26 cellular contexts compared by ENCODE assay signal in genomic region chr3:151213881-151214280, GRCh38. TPM values are rescaled to one million over a fixed set of nuclear protein-coding genes. Genes with fewer than 3 reads are reported as not detected.
"Had no signal": no experiment of that assay in that cellular context is flagged by ENCODE, and none has a peak within 500 bp of the region (broad histone marks: within the 10 kb centered on the region; RNA-seq: fewer than 3 reads in every experiment).

No MANE protein-coding gene starts in this region.

- H3K27me3 Mint-ChIP-seq: activated CD4-positive, alpha-beta T cell treated with anti-CD3 and anti-CD28 coated beads, Interleukin-2, amount 10 ng/mL, durations not matched to agents 7 days and 5 days; activated naive CD4-positive, alpha-beta T cell treated with anti-CD3 and anti-CD28 coated beads, Interleukin-2, amount 50 U/mL, for 24 hours; stimulated activated memory B cell treated with anti-CD40 and anti-IgM and Interleukin-4, amounts not matched to agents 10 μg/mL and 1 μg/mL and 100 μg/mL, for 72 hours; T-helper 17 cell had no signal

- FAIRE-seq: frontal cortex, small intestine had no signal

- H3K27ac Mint-ChIP-seq: activated CD4-positive, alpha-beta T cell treated with anti-CD3 and anti-CD28 coated beads, Interleukin-2, amount 10 ng/mL, durations not matched to agents 7 days and 5 days; activated CD8-positive, alpha-beta T cell treated with anti-CD3 and anti-CD28 coated beads, Interleukin-2, amount 10 ng/mL, durations not matched to agents 7 days and 5 days; activated naive CD4-positive, alpha-beta T cell treated with anti-CD3 and anti-CD28 coated beads, Interleukin-2, amount 50 U/mL, for 24 hours; stimulated activated memory B cell treated with anti-CD40 and anti-IgM and Interleukin-4, amounts not matched to agents 10 μg/mL and 1 μg/mL and 100 μg/mL, for 72 hours; T-helper 17 cell had no signal

- H3K27ac ChIP-seq: breast epithelium, epithelial cell of prostate, right lobe of liver, transverse colon, uterus had no signal

- H3K4me1 Mint-ChIP-seq: neural crest cell; stimulated activated memory B cell treated with anti-CD40 and anti-IgM and Interleukin-4, amounts not matched to agents 10 μg/mL and 1 μg/mL and 100 μg/mL, for 72 hours had no signal

- H3K36me3 ChIP-seq: breast epithelium, right lobe of liver, transverse colon, uterus had no signal

- ATAC-seq: activated CD8-positive, alpha-beta T cell treated with anti-CD3 and anti-CD28 coated beads, Interleukin-2, amount 10 ng/mL, durations not matched to agents 7 days and 5 days; left cardiac atrium; right lobe of liver; stimulated activated memory B cell treated with anti-CD40 and anti-IgM and Interleukin-4, amounts not matched to agents 10 μg/mL and 1 μg/mL and 100 μg/mL, for 72 hours; T-helper 17 cell had no signal

- H3K4me3 ChIP-seq: breast epithelium, right lobe of liver, transverse colon, uterus had no signal

- H3K4me3 Mint-ChIP-seq: activated CD4-positive, alpha-beta T cell treated with anti-CD3 and anti-CD28 coated beads, Interleukin-2, amount 10 ng/mL, durations not matched to agents 7 days and 5 days; activated CD8-positive, alpha-beta T cell treated with anti-CD3 and anti-CD28 coated beads, Interleukin-2, amount 10 ng/mL, durations not matched to agents 7 days and 5 days; activated naive CD4-positive, alpha-beta T cell treated with anti-CD3 and anti-CD28 coated beads, Interleukin-2, amount 50 U/mL, for 24 hours; neural crest cell; stimulated activated memory B cell treated with anti-CD40 and anti-IgM and Interleukin-4, amounts not matched to agents 10 μg/mL and 1 μg/mL and 100 μg/mL, for 72 hours; T-helper 17 cell had no signal

- H3K9me3 Mint-ChIP-seq: activated naive CD4-positive, alpha-beta T cell treated with anti-CD3 and anti-CD28 coated beads, Interleukin-2, amount 50 U/mL, for 24 hours; neural crest cell; stimulated activated memory B cell treated with anti-CD40 and anti-IgM and Interleukin-4, amounts not matched to agents 10 μg/mL and 1 μg/mL and 100 μg/mL, for 72 hours had no signal

- H3K4me1 ChIP-seq: breast epithelium had no signal

- H3K9me3 ChIP-seq: breast epithelium, right lobe of liver, transverse colon, uterus had no signal

- H3K36me3 Mint-ChIP-seq: activated naive CD4-positive, alpha-beta T cell treated with anti-CD3 and anti-CD28 coated beads, Interleukin-2, amount 50 U/mL, for 24 hours; stimulated activated memory B cell treated with anti-CD40 and anti-IgM and Interleukin-4, amounts not matched to agents 10 μg/mL and 1 μg/mL and 100 μg/mL, for 72 hours had no signal

- DNase-seq: activated CD4-positive, alpha-beta T cell treated with anti-CD3 and anti-CD28 coated beads, Interleukin-2, amount 10 ng/mL, durations not matched to agents 7 days and 5 days; activated CD4-positive, CD25-positive, alpha-beta regulatory T cell treated with anti-CD3 and anti-CD28 coated beads, Interleukin-2, amount 50 U/mL, for 72 hours; activated CD8-positive, alpha-beta T cell treated with anti-CD3 and anti-CD28 coated beads, Interleukin-2, amount 10 ng/mL, durations not matched to agents 7 days and 5 days; activated gamma-delta T cell treated with Interleukin-2 at 50 U/mL for 16 hours; activated T-cell treated with anti-CD3 and anti-CD28 coated beads, Interleukin-2, amount 50 U/mL, for 1 hour; aorta; cerebellar nuclear complex; cortex of kidney; head of caudate nucleus; hypothalamus; islet precursor cell; left cardiac atrium; posterior cingulate gyrus; right lobe of liver; small intestine; SW 1271; T-helper 17 cell; transverse colon; uterus had no signal

- H3K27me3 ChIP-seq: breast epithelium, right lobe of liver, transverse colon, uterus had no signal

RNA-seq across cellular contexts. Expression of gene GPR171, which starts 10.9 kb away (rescaled TPM):
- total RNA-seq: frontal cortex, neural crest cell, temporal lobe had no signal
